Comparison of ENCODE assay signal across 11 cellular contexts in genomic region chr10:85319150-85319549, GRCh38.
DNase-seq lines count a peak whose midpoint lies in the region; ATAC-seq and TF ChIP-seq lines count a peak whose summit lies in the region.
"Had no signal": no experiment of that assay in that cellular context is flagged by ENCODE, and none has a peak within 500 bp of the region (broad histone marks: within the 10 kb centered on the region; RNA-seq: fewer than 3 reads in every experiment).

No MANE protein-coding gene starts in this region.

- ATAC-seq in GM18909 (IDR thresholded peaks at IDR 0.05; ENCODE audit: poor library complexity, unreplicated experiment) (no peak), GM19324 (IDR thresholded peaks at IDR 0.05; ENCODE audit: low FRiP score, unreplicated experiment) (no peak)
- ATAC-seq: activated CD8-positive, alpha-beta T cell treated with anti-CD3 and anti-CD28 coated beads, Interleukin-2, amount 10 ng/mL, durations not matched to agents 7 days and 5 days had no signal

- CTCF ChIA-PET in HEK293T (lab: Yijun Ruan, JAX) = interaction anchor here (0.6 kb wide), 1 partner anchor 234 kb away, joined by 3 read pairs; no protein-coding TSS in a partner anchor

- no peaks in the 10 kb centered on the region for H3K27me3 ChIP-seq in MG63
- H3K27me3 ChIP-seq in kidney epithelial cell (ENCODE audit: control insufficient read depth, insufficient read depth, low read length) = no peaks in the 10 kb centered on the region
- H3K27me3 ChIP-seq: neutrophil had no signal

- H3K36me3 ChIP-seq in MG63 (no peaks in the 10 kb centered on the region), kidney epithelial cell (ENCODE audit: control insufficient read depth, insufficient read depth, low read length) (no peaks in the 10 kb centered on the region)
- H3K36me3 ChIP-seq: neutrophil had no signal

- H3K4me3 ChIP-seq in MG63 (no peak overlapping the region), kidney epithelial cell (ENCODE audit: low read depth, low read length) (no peak overlapping the region)

- POLR2A ChIA-PET in HEK293T (lab: Yijun Ruan, JAX) = no interaction called here

- no peak for TF ChIP-seq CTCF in kidney epithelial cell (IDR thresholded peaks at IDR 0.05; ENCODE audit: insufficient read depth, low read length, poor library complexity, severe bottlenecking)

- peak; percentile 72 for DNase-seq in A172 (ENCODE audit: low spot score)
- DNase-seq in MG63 = peak; percentile 23
- peak; percentile 3 for DNase-seq in astrocyte of the hippocampus (ENCODE audit: low read depth, low spot score)
- DNase-seq in kidney epithelial cell (ENCODE audit: low read depth) = peak; percentile 19
- no peak for DNase-seq in NCI-H128 (lab: John Stamatoyannopoulos, UW; ENCODE audit: unreplicated experiment)
- DNase-seq in HEK293T (ENCODE audit: extremely low spot score) = no peak
- DNase-seq: activated CD8-positive, alpha-beta T cell treated with anti-CD3 and anti-CD28 coated beads, Interleukin-2, amount 10 ng/mL, durations not matched to agents 7 days and 5 days; activated gamma-delta T cell treated with Interleukin-2 at 50 U/mL for 16 hours had no signal

- no peaks in the 10 kb centered on the region for H3K9me3 ChIP-seq in MG63
- H3K9me3 ChIP-seq: neutrophil had no signal

TF ChIP-seq in HEK293T, 16 proteins besides CTCF, POLR2A, EP300 and RAD21:
- TF ChIP-seq PKNOX1 (IDR thresholded peaks at IDR 0.05) = no peak
- TF ChIP-seq HDGF (IDR thresholded peaks at IDR 0.05; ENCODE audit: borderline replicate concordance) = no peak
- no peak for TF ChIP-seq LEF1 (IDR thresholded peaks at IDR 0.05; ENCODE audit: borderline replicate concordance)
- no peak for TF ChIP-seq BHLHE40 (IDR thresholded peaks at IDR 0.05; ENCODE audit: borderline replicate concordance)
- no peak for TF ChIP-seq ARNT (IDR thresholded peaks at IDR 0.05)
- TF ChIP-seq NFRKB (IDR thresholded peaks at IDR 0.05) = no peak
- TF ChIP-seq FOXM1 (IDR thresholded peaks at IDR 0.05; ENCODE audit: borderline replicate concordance) = no peak
- no peak for TF ChIP-seq CTBP1 (IDR thresholded peaks at IDR 0.05; ENCODE audit: borderline replicate concordance)
- TF ChIP-seq TARDBP (IDR thresholded peaks at IDR 0.05) = no peak
- no peak for TF ChIP-seq SUZ12 (IDR thresholded peaks at IDR 0.05)
- no peak for TF ChIP-seq FOXK2 (IDR thresholded peaks at IDR 0.05)
- TF ChIP-seq SP1 (IDR thresholded peaks at IDR 0.05) = no peak
- TF ChIP-seq FOXA1 (IDR thresholded peaks at IDR 0.05) = no peak
- TF ChIP-seq ZNF384 (IDR thresholded peaks at IDR 0.05) = no peak
- TF ChIP-seq L3MBTL2 (conservative IDR thresholded peaks at IDR 0.05) = no peak
- TF ChIP-seq ELF4 (IDR thresholded peaks at IDR 0.05) = no peak

Comparison
In these comparisons a context has a peak if more than half of its experiments do, and no peak if none do; other contexts are left out.
1. DNase-seq: peak in A172 (single experiment), MG63 (single experiment), astrocyte of the hippocampus (single experiment) and kidney epithelial cell (single experiment); none in NCI-H128 (single experiment) and HEK293T (single experiment).